18 cellular contexts compared by ENCODE assay signal in the genomic region with DNA sequence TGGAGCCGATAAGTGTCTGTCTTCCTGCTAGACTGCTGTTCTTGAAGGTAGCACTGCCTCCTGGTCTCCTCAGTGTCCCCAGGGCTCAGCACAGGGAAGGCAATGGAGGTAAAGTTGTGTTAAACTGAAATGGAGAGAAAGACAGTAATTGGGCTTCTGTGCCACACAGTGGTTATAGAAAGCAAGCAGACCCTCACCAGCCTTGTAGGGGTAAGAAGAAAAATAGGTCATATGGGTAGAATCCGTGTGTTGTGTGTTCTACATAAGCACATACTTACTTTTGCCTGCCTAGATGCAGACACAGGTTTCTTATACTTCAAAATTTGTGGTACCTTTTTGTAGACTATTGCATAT. TPM values are rescaled to one million over a fixed set of nuclear protein-coding genes. Genes with fewer than 3 reads are reported as not detected.
DNase-seq lines count a peak whose midpoint lies in the region; ATAC-seq and TF ChIP-seq lines count a peak whose summit lies in the region.
"Had no signal": no experiment of that assay in that cellular context is flagged by ENCODE, and none has a peak within 500 bp of the region (broad histone marks: within the 10 kb centered on the region; RNA-seq: fewer than 3 reads in every experiment).

No MANE protein-coding gene starts in this region.

- no peaks in the 10 kb centered on the region for H3K9me2 ChIP-seq in OCI-LY1 (ENCODE audit: low read depth, low read length)

- POLR2A ChIA-PET in activated naive CD8-positive, alpha-beta T cell treated with anti-CD3 and anti-CD28 coated beads, Interleukin-2, amount 10 ng/mL, durations not matched to agents 7 days and 5 days (lab: Charles Lee), result interaction anchor here (1.7 to 2.1 kb wide), 3 partner anchors 33 to 58 kb away, joined by 4 to 12 read pairs (median 7); no protein-coding TSS in a partner anchor

- no TSS peak for BruUV-seq in mammary epithelial cell (replicated peaks; lab: Mats Ljungman, UMichigan)

- in situ Hi-C loops in mammary epithelial cell (cut with MboI; ENCODE audit: low sequenced_read_pairs in 2 of 2), result no loop called here

- H3K27me3 Mint-ChIP-seq in activated CD4-positive, alpha-beta T cell treated with anti-CD3 and anti-CD28 coated beads, Interleukin-2, amount 10 ng/mL, durations not matched to agents 24 days and 14 days, result no peaks in the 10 kb centered on the region
- H3K27me3 Mint-ChIP-seq in activated naive CD8-positive, alpha-beta T cell treated with anti-CD3 and anti-CD28 coated beads, Interleukin-2, amount 10 ng/mL, durations not matched to agents 7 days and 5 days, result no peaks in the 10 kb centered on the region

- H3K4me1 Mint-ChIP-seq in activated CD4-positive, alpha-beta T cell treated with anti-CD3 and anti-CD28 coated beads, Interleukin-2, amount 10 ng/mL, durations not matched to agents 24 days and 14 days, result peaks cover 69% of the 10 kb centered on the region
- peaks cover 75% of the 10 kb centered on the region for H3K4me1 Mint-ChIP-seq in activated naive CD8-positive, alpha-beta T cell treated with anti-CD3 and anti-CD28 coated beads, Interleukin-2, amount 10 ng/mL, durations not matched to agents 7 days and 5 days

- H3K36me3 Mint-ChIP-seq in activated CD4-positive, alpha-beta T cell treated with anti-CD3 and anti-CD28 coated beads, Interleukin-2, amount 10 ng/mL, durations not matched to agents 24 days and 14 days (ENCODE audit: low read depth), result peaks cover 69% of the 10 kb centered on the region
- H3K36me3 Mint-ChIP-seq in activated naive CD8-positive, alpha-beta T cell treated with anti-CD3 and anti-CD28 coated beads, Interleukin-2, amount 10 ng/mL, durations not matched to agents 7 days and 5 days, result peaks cover 55% of the 10 kb centered on the region

- TF ChIP-seq POLR2A in spleen (IDR thresholded peaks at IDR 0.05), result no peak

- H3K9ac ChIP-seq in OCI-LY1 (ENCODE audit: low read length) (no peak overlapping the region; the same call in 1 of the 2 replicates), mammary epithelial cell (ENCODE audit: insufficient read depth, low read length) (no peak overlapping the region)

- CTCF ChIA-PET in mammary epithelial cell (lab: Charles Lee; ENCODE audit: low non-redundant PET), result no interaction called here

- H3K79me2 ChIP-seq in OCI-LY1 (ENCODE audit: insufficient read depth, low read length), result no peaks in the 10 kb centered on the region; the same call in 1 of the 2 replicates
- no peaks in the 10 kb centered on the region for H3K79me2 ChIP-seq in mammary epithelial cell (ENCODE audit: insufficient read depth, low read length)
- H3K79me2 ChIP-seq: hepatocyte had no signal

- dilution Hi-C loops in mammary epithelial cell (cut with HindIII; ENCODE audit: low sequenced_read_pairs), result no loop called here

- DNase-seq in activated CD4-positive, alpha-beta T cell treated with anti-CD3 and anti-CD28 coated beads, Interleukin-2, amount 10 ng/mL, durations not matched to agents 24 days and 14 days, result no peak
- no peak for DNase-seq in activated CD4-positive, alpha-beta T cell treated with anti-CD3 and anti-CD28 coated beads for 1 hour
- DNase-seq in activated naive CD8-positive, alpha-beta T cell treated with anti-CD3 and anti-CD28 coated beads, Interleukin-2, amount 10 ng/mL, durations not matched to agents 7 days and 5 days, result no peak
- DNase-seq in spleen (no peak), KG1 (lab: John Stamatoyannopoulos, UW) (no peak), mammary epithelial cell (no peak)
- DNase-seq: DMS79, mesenchymal stem cell, NCI-H748 treated with DMSO at 0.1 percent for 48 hours, psoas muscle, small intestine, transverse colon had no signal

- H3K4me1 ChIP-seq in OCI-LY1 (ENCODE audit: insufficient read depth, low read length, severe bottlenecking) (peaks cover 90% of the 10 kb centered on the region), spleen (peaks cover 21 to 77% (median 62%) of the 10 kb centered on the region in 6 donors), mammary epithelial cell (ENCODE audit: insufficient read depth, low read length) (peaks cover 9% of the 10 kb centered on the region)
- H3K4me1 ChIP-seq: HAP-1, psoas muscle had no signal

- ATAC-seq in activated naive CD8-positive, alpha-beta T cell treated with anti-CD3 and anti-CD28 coated beads, Interleukin-2, amount 10 ng/mL, durations not matched to agents 7 days and 5 days (ENCODE audit: low read depth), result no peak
- ATAC-seq in HG03521 (IDR thresholded peaks at IDR 0.05; ENCODE audit: unreplicated experiment), result no peak
- ATAC-seq: psoas muscle had no signal

- H3K27ac ChIP-seq in OCI-LY1 (ENCODE audit: low read depth, low read length, poor library complexity, severe bottlenecking) (peak overlapping the region; percentile 88), spleen (peak overlapping the region in 5 of 8 donors; percentile 29 to 69 (median 59)), mammary epithelial cell (ENCODE audit: insufficient read depth, low read depth, low read length) (no peak overlapping the region)
- H3K27ac ChIP-seq: C4-2B, hepatocyte, psoas muscle, transverse colon had no signal

- intact Hi-C loops in activated CD4-positive, alpha-beta T cell treated with anti-CD3 and anti-CD28 coated beads, Interleukin-2, amount 10 ng/mL, durations not matched to agents 24 days and 14 days (cut with micrococcal nuclease), result no loop called here
- intact Hi-C loops in spleen (cut with DNase I; ENCODE audit: low total_unique reads), result no loop called here
- intact Hi-C loops in mammary epithelial cell (cut with micrococcal nuclease), result no loop called here

- H2AFZ ChIP-seq in OCI-LY1 (ENCODE audit: low read length) (no peak overlapping the region), mammary epithelial cell (ENCODE audit: low read depth, low read length) (no peak overlapping the region)
- H2AFZ ChIP-seq: hepatocyte had no signal

- H3K4me2 ChIP-seq in OCI-LY1 (ENCODE audit: low read length) (peak overlapping the region; percentile 7; the same call in 1 of the 2 replicates), mammary epithelial cell (ENCODE audit: insufficient read depth, low read depth, low read length) (no peak overlapping the region)
- H3K4me2 ChIP-seq: hepatocyte had no signal

- H3K27me3 ChIP-seq in OCI-LY1 (ENCODE audit: insufficient read depth, low read length) (no peaks in the 10 kb centered on the region), spleen (replicated peaks in 1 of 7) (no peaks in the 10 kb centered on the region), mammary epithelial cell (ENCODE audit: insufficient read depth, low read length) (no peaks in the 10 kb centered on the region)
- H3K27me3 ChIP-seq: hepatocyte, transverse colon had no signal

- H4K20me1 ChIP-seq in OCI-LY1 (ENCODE audit: insufficient read depth, low read length), result no peaks in the 10 kb centered on the region
- H4K20me1 ChIP-seq in mammary epithelial cell (ENCODE audit: insufficient read depth, low read length), result no peaks in the 10 kb centered on the region

- peaks cover 45% of the 10 kb centered on the region for H3F3A ChIP-seq in OCI-LY1 (ENCODE audit: insufficient read depth, low read length)

- WGBS in spleen, 5 donors, result 74 to 95% (median 77%) methylated on average over 2 of the region's 2 CpGs
- 100% methylated on average over 2 of the region's 2 CpGs for WGBS in mammary epithelial cell (ENCODE audit: low coverage, missing lambda C conversion rate)

- peak overlapping the region; percentile 79 for H3K4me3 Mint-ChIP-seq in activated CD4-positive, alpha-beta T cell treated with anti-CD3 and anti-CD28 coated beads, Interleukin-2, amount 10 ng/mL, durations not matched to agents 24 days and 14 days
- H3K4me3 Mint-ChIP-seq in activated naive CD8-positive, alpha-beta T cell treated with anti-CD3 and anti-CD28 coated beads, Interleukin-2, amount 10 ng/mL, durations not matched to agents 7 days and 5 days, result peak overlapping the region; percentile 91
- H3K4me3 Mint-ChIP-seq: neural crest cell had no signal

- no peak overlapping the region for H3K4me3 ChIP-seq in OCI-LY1 (ENCODE audit: low read depth, low read length, poor library complexity, severe bottlenecking)
- no peak overlapping the region for H3K4me3 ChIP-seq in spleen
- H3K4me3 ChIP-seq in mammary epithelial cell (replicated peaks in 1 of 3; ENCODE audit: insufficient read depth in 1 of 3, low read depth in 2 of 3, low read length in 3 of 3), result no peak overlapping the region
- H3K4me3 ChIP-seq: HAP-1, hepatocyte, psoas muscle, transverse colon had no signal

- H3K9me3 ChIP-seq in OCI-LY1 (ENCODE audit: low read length), result no peaks in the 10 kb centered on the region
- H3K9me3 ChIP-seq in spleen, result no peaks in the 10 kb centered on the region
- no peaks in the 10 kb centered on the region for H3K9me3 ChIP-seq in mammary epithelial cell (replicated peaks; ENCODE audit: insufficient read depth, low read length)
- H3K9me3 ChIP-seq: HAP-1, psoas muscle, transverse colon had no signal

- peak overlapping the region; percentile 89 for H3K27ac Mint-ChIP-seq in activated CD4-positive, alpha-beta T cell treated with anti-CD3 and anti-CD28 coated beads, Interleukin-2, amount 10 ng/mL, durations not matched to agents 24 days and 14 days
- H3K27ac Mint-ChIP-seq in activated naive CD8-positive, alpha-beta T cell treated with anti-CD3 and anti-CD28 coated beads, Interleukin-2, amount 10 ng/mL, durations not matched to agents 7 days and 5 days, result peak overlapping the region; percentile 90

- H3K9me3 Mint-ChIP-seq in activated CD4-positive, alpha-beta T cell treated with anti-CD3 and anti-CD28 coated beads, Interleukin-2, amount 10 ng/mL, durations not matched to agents 24 days and 14 days, result peaks cover 3% of the 10 kb centered on the region
- no peaks in the 10 kb centered on the region for H3K9me3 Mint-ChIP-seq in activated naive CD8-positive, alpha-beta T cell treated with anti-CD3 and anti-CD28 coated beads, Interleukin-2, amount 10 ng/mL, durations not matched to agents 7 days and 5 days

- no peak; the same call in 1 of the 2 replicates for TF ChIP-seq CTCF in OCI-LY1 (IDR thresholded peaks at IDR 0.05; ENCODE audit: low read length)
- TF ChIP-seq CTCF in spleen (IDR thresholded peaks at IDR 0.05 in 8 of 11, conservative IDR thresholded peaks at IDR 0.05 in 3 of 11), result no peak
- TF ChIP-seq CTCF in mammary epithelial cell (conservative IDR thresholded peaks at IDR 0.05 in 1 of 2, IDR thresholded peaks at IDR 0.05 in 1 of 2; ENCODE audit: extremely low read depth in 1 of 2, insufficient read depth in 1 of 2, low read depth in 1 of 2, low read length in 2 of 2), result no peak

- H3K36me3 ChIP-seq in OCI-LY1 (ENCODE audit: insufficient read depth, low read length) (peaks cover 52% of the 10 kb centered on the region), spleen (peaks cover 0 to 45% (median 21%) of the 10 kb centered on the region in 6 donors), mammary epithelial cell (ENCODE audit: insufficient read depth, low read length) (no peaks in the 10 kb centered on the region)
- H3K36me3 ChIP-seq: HAP-1, transverse colon had no signal

RNA-seq across cellular contexts. Expression of a gene that starts 49.7 kb away (rescaled TPM):
- 98.1 and 107 TPM in 2 replicates for total RNA-seq in activated CD4-positive, alpha-beta T cell treated with anti-CD3 and anti-CD28 coated beads, Interleukin-2, amount 10 ng/mL, durations not matched to agents 24 days and 14 days
- 100 to 1,000 TPM; 187 to 190 TPM for total RNA-seq in activated naive CD8-positive, alpha-beta T cell treated with anti-CD3 and anti-CD28 coated beads, Interleukin-2, amount 10 ng/mL, durations not matched to agents 7 days and 5 days
- 100 to 1,000 TPM in 1 of 7 donors, 10 to 100 TPM in 6; 51.4 to 100 (median 72.0) TPM for total RNA-seq in spleen
- polyA plus RNA-seq in spleen, result 100 to 1,000 TPM in 1 of 3 donors, 10 to 100 TPM in 2; 70.3 to 112 (median 76.6) TPM
- not detected for total RNA-seq in mammary epithelial cell
- polyA plus RNA-seq in mammary epithelial cell, result not detected
- not detected for polyA minus RNA-seq in mammary epithelial cell
- total RNA-seq: hepatocyte had no signal
- polyA plus RNA-seq: hepatocyte had no signal

Comparison
In these comparisons a context has a peak if more than half of its experiments do, and no peak if none do; other contexts are left out.
1. RNA of a gene that starts 49.7 kb away (total RNA-seq): 187 to 190 TPM in activated naive CD8-positive, alpha-beta T cell treated with anti-CD3 and anti-CD28 coated beads, Interleukin-2, amount 10 ng/mL, durations not matched to agents 7 days and 5 days, 98.1 to 107 TPM in activated CD4-positive, alpha-beta T cell treated with anti-CD3 and anti-CD28 coated beads, Interleukin-2, amount 10 ng/mL, durations not matched to agents 24 days and 14 days and 51.4 to 100 TPM in spleen; not detected in mammary epithelial cell; every median in the first group is over 10 times any median in the second.